18 cellular contexts compared by ENCODE assay signal in the genomic region with DNA sequence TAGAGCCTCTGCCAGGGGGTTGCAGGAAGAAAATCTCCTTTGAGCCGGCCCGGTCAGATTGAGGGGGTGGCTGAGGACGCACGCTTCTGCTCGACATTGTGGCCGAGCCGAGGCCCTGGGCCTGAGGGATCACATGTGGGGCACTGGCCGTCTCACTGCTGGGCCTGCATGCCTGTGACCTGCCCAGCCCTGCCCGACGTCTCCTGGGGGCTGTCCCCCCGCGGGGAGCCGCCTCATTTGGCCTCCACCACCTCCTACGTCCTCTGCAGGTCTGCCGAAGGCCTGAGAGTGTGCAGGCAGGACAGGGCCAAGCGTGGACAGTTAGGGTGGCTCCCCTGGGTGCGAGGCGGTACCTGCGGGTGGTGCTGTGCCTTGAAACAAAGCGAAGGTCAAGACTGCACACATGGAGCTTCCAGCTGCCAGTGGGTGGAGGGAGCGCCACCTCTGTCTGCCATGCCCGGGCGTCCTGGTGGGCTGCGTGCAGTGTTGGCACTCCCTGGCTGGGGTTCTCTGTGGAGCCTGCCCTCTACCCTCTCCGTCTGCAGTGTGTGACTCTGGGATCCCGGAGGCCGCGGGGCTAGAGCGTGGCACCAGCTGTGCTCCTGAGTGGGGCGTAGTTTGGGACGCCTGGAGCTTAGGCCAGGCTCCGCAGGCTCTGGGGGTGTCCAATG. TPM values are rescaled to one million over a fixed set of nuclear protein-coding genes. Genes with fewer than 3 reads are reported as not detected.
DNase-seq lines count a peak whose midpoint lies in the region; ATAC-seq and TF ChIP-seq lines count a peak whose summit lies in the region.
"Had no signal": no experiment of that assay in that cellular context is flagged by ENCODE, and none has a peak within 500 bp of the region (broad histone marks: within the 10 kb centered on the region; RNA-seq: fewer than 3 reads in every experiment).

No MANE protein-coding gene starts in this region.

- peak overlapping the region; percentile 79 to 96 (median 87) for H3K9ac ChIP-seq in skeletal muscle tissue (ENCODE audit: low read depth in 1 of 3, low read length in 3 of 3)
- H3K9ac ChIP-seq: BLaER1 treated with 17β-estradiol and CSF1 and Interleukin-3, amounts not matched to agents 10 nM and 100 nM had no signal

- H3K4me1 ChIP-seq in heart right ventricle (peaks cover 0 to 17% (median 6%) of the 10 kb centered on the region in 9 donors), skeletal muscle tissue (ENCODE audit: control insufficient read depth in 3 of 3, insufficient read depth in 3 of 3, low read length in 3 of 3) (peaks cover 31 to 77% (median 61%) of the 10 kb centered on the region in 3 donors)
- H3K4me1 ChIP-seq: BLaER1 treated with 17β-estradiol and CSF1 and Interleukin-3, amounts not matched to agents 10 nM and 100 nM had no signal

- H3K9me3 ChIP-seq in heart right ventricle (peaks cover 0 to 5% (median 0%) of the 10 kb centered on the region in 11 donors), skeletal muscle tissue (ENCODE audit: control insufficient read depth in 3 of 3, low read length in 3 of 3) (no peaks in the 10 kb centered on the region)
- H3K9me3 ChIP-seq: SJCRH30 had no signal

- H3K27me3 Mint-ChIP-seq in WTC11 (ENCODE audit: low read depth) (no peaks in the 10 kb centered on the region), nephron progenitor cell (ENCODE audit: low read depth, poor library complexity) (no peaks in the 10 kb centered on the region), osteocyte (ENCODE audit: unreplicated experiment) (no peaks in the 10 kb centered on the region)
- no peaks in the 10 kb centered on the region for H3K27me3 Mint-ChIP-seq in effector memory CD8-positive, alpha-beta T cell

- H3K4me3 ChIP-seq in heart right ventricle (no peak overlapping the region), skeletal muscle tissue (ENCODE audit: low read length in 3 of 3) (peak overlapping the region; percentile 60 to 78 (median 70))
- H3K4me3 ChIP-seq: BLaER1 treated with 17β-estradiol and CSF1 and Interleukin-3, amounts not matched to agents 10 nM and 100 nM; GM12878; SJCRH30 had no signal

- POLR2A ChIA-PET in WTC11 (lab: Charles Lee), result interaction anchor here (0.5 kb wide), 1 partner anchor 17 kb away, joined by 7 read pairs; no protein-coding TSS in a partner anchor

- H3K36me3 Mint-ChIP-seq in WTC11 (peaks cover 19% of the 10 kb centered on the region), nephron progenitor cell (ENCODE audit: low read depth) (peaks cover 55% of the 10 kb centered on the region), osteocyte (ENCODE audit: unreplicated experiment) (peaks cover 16% of the 10 kb centered on the region)
- peaks cover 9% of the 10 kb centered on the region for H3K36me3 Mint-ChIP-seq in effector memory CD8-positive, alpha-beta T cell (ENCODE audit: insufficient read depth)

- no peak for DNase-seq in WTC11 (ENCODE audit: low spot score)
- peak in 1 of 2 donors; percentile 27 for DNase-seq in heart right ventricle
- DNase-seq in nephron progenitor cell, result no peak
- DNase-seq in osteocyte (ENCODE audit: extremely low spot score, unreplicated experiment), result no peak
- no peak for DNase-seq in effector memory CD8-positive, alpha-beta T cell
- no peak for DNase-seq in RKO (ENCODE audit: low spot score)
- DNase-seq: Calu3; CD8-positive, alpha-beta T cell; DMS53; EL; NCI-H187; NCI-H226; NCI-H524 treated with DMSO at 0.1 percent for 48 hours; PC-3 had no signal

- H3K9me3 Mint-ChIP-seq in WTC11 (peaks cover 5% of the 10 kb centered on the region), nephron progenitor cell (peaks cover 28% of the 10 kb centered on the region), osteocyte (ENCODE audit: unreplicated experiment) (peaks cover 10% of the 10 kb centered on the region)
- H3K9me3 Mint-ChIP-seq in effector memory CD8-positive, alpha-beta T cell, result no peaks in the 10 kb centered on the region
- H3K9me3 Mint-ChIP-seq: CD8-positive, alpha-beta T cell had no signal

- H3K4me1 Mint-ChIP-seq in WTC11 (peaks cover 12% of the 10 kb centered on the region), nephron progenitor cell (peaks cover 4% of the 10 kb centered on the region), osteocyte (ENCODE audit: unreplicated experiment) (peaks cover 5% of the 10 kb centered on the region)
- H3K4me1 Mint-ChIP-seq in effector memory CD8-positive, alpha-beta T cell (ENCODE audit: low read depth in 2 of 2), result peaks cover 8 to 9% of the 10 kb centered on the region in 2 donors

- intact Hi-C loops in heart right ventricle (cut with DNase I), result no loop called here

- peak overlapping the region; percentile 8 to 67 (median 54) for H3K27ac ChIP-seq in heart right ventricle
- peak overlapping the region; percentile 96 for H3K27ac ChIP-seq in skeletal muscle tissue (ENCODE audit: low read depth, low read length)
- H3K27ac ChIP-seq: BLaER1 treated with 17β-estradiol and CSF1 and Interleukin-3, amounts not matched to agents 10 nM and 100 nM; SJCRH30 had no signal

- WGBS in heart right ventricle, 2 donors, result 91 to 92% methylated on average over 32 of the region's 32 CpGs

- H3K27me3 ChIP-seq in heart right ventricle, result no peaks in the 10 kb centered on the region
- no peaks in the 10 kb centered on the region for H3K27me3 ChIP-seq in skeletal muscle tissue (ENCODE audit: control insufficient read depth in 3 of 3, insufficient read depth in 3 of 3, low read length in 3 of 3)
- H3K27me3 ChIP-seq: BLaER1 treated with 17β-estradiol and CSF1 and Interleukin-3, amounts not matched to agents 10 nM and 100 nM; SJCRH30 had no signal

- H3K27ac Mint-ChIP-seq in WTC11, result peak overlapping the region; percentile 11; the same call in 1 of the 2 replicates
- peak overlapping the region; percentile 43 for H3K27ac Mint-ChIP-seq in nephron progenitor cell
- no peak overlapping the region for H3K27ac Mint-ChIP-seq in osteocyte (ENCODE audit: unreplicated experiment)
- H3K27ac Mint-ChIP-seq in effector memory CD8-positive, alpha-beta T cell, result no peak overlapping the region
- H3K27ac Mint-ChIP-seq: CD8-positive, alpha-beta T cell had no signal

- no peak for ATAC-seq in WTC11
- peak; percentile 41 to 78 (median 58) for ATAC-seq in heart right ventricle
- ATAC-seq in effector memory CD8-positive, alpha-beta T cell (replicated peaks), result no peak
- ATAC-seq: CD8-positive, alpha-beta T cell; GM12878; PC-3 had no signal

- H3K4me3 Mint-ChIP-seq in WTC11 (no peak overlapping the region), nephron progenitor cell (no peak overlapping the region), osteocyte (ENCODE audit: unreplicated experiment) (no peak overlapping the region)
- H3K4me3 Mint-ChIP-seq in effector memory CD8-positive, alpha-beta T cell, result no peak overlapping the region
- H3K4me3 Mint-ChIP-seq: CD8-positive, alpha-beta T cell had no signal

- TF ChIP-seq CTCF in WTC11 (IDR thresholded peaks at IDR 0.05) (no peak), heart right ventricle (IDR thresholded peaks at IDR 0.05) (no peak), nephron progenitor cell (IDR thresholded peaks at IDR 0.05) (no peak), osteocyte (IDR thresholded peaks at IDR 0.05) (no peak)

- CTCF ChIA-PET in WTC11 (lab: Charles Lee), result interaction anchor here (1.0 kb wide), 1 partner anchor 151 kb away, joined by 3 read pairs; no protein-coding TSS in a partner anchor

- H3K36me3 ChIP-seq in heart right ventricle (peaks cover 0 to 50% (median 0%) of the 10 kb centered on the region in 9 donors), skeletal muscle tissue (ENCODE audit: control insufficient read depth in 3 of 3, insufficient read depth in 3 of 3, low read length in 3 of 3) (peaks cover 15 to 19% (median 16%) of the 10 kb centered on the region in 3 donors)

TF ChIP-seq in WTC11, 78 proteins besides CTCF, POLR2A, EP300 and RAD21:
- TF ChIP-seq MXD4 (CRISPR knock-in tag; IDR thresholded peaks at IDR 0.05; ENCODE audit: borderline replicate concordance) (no peak), ZNF423 (CRISPR knock-in tag; IDR thresholded peaks at IDR 0.05) (no peak), NR1H2 (CRISPR knock-in tag; IDR thresholded peaks at IDR 0.05) (no peak), ZNF263 (CRISPR knock-in tag; IDR thresholded peaks at IDR 0.05; ENCODE audit: low read depth) (no peak), NFATC4 (CRISPR knock-in tag; IDR thresholded peaks at IDR 0.05) (no peak), NR2C2 (CRISPR knock-in tag; IDR thresholded peaks at IDR 0.05) (no peak), SMAD3 (CRISPR knock-in tag; IDR thresholded peaks at IDR 0.05; ENCODE audit: borderline replicate concordance) (no peak), SOX15 (CRISPR knock-in tag; IDR thresholded peaks at IDR 0.05) (no peak)
- TF ChIP-seq, protein P1, sequence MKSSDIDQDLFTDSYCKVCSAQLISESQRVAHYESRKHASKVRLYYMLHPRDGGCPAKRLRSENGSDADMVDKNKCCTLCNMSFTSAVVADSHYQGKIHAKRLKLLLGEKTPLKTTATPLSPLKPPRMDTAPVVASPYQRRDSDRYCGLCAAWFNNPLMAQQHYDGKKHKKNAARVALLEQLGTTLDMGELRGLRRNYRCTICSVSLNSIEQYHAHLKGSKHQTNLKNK (CRISPR knock-in tag; IDR thresholded peaks at IDR 0.05), result no peak

RNA-seq across cellular contexts. Expression of a gene that starts 51.7 kb away (rescaled TPM):
- 40.6 to 46.4 TPM (median 41.0 TPM) in 3 replicates for total RNA-seq in WTC11 (2021)
- 10 to 100 TPM; 17.5 to 58.6 (median 29.7) TPM for total RNA-seq in heart right ventricle
- 10 to 100 TPM; 23.0 to 25.4 TPM for polyA plus RNA-seq in heart right ventricle
- total RNA-seq in skeletal muscle tissue, result 42.8 TPM
- total RNA-seq in osteocyte, result 38.9 and 42.5 TPM in 2 replicates

RNA-seq across cellular contexts. Expression of a gene that starts 52.0 kb away (rescaled TPM):
- 31.5 to 35.1 TPM (median 32.7 TPM) in 3 replicates for total RNA-seq in WTC11 (2021)
- total RNA-seq in heart right ventricle, result 1 to 10 TPM in 8 of 10 donors, under 1 TPM in 2; 0.98 to 2.0 (median 1.3) TPM
- polyA plus RNA-seq in heart right ventricle, result 1 to 10 TPM in 1 of 2 donors, under 1 TPM in 1; 0.51 to 2.9 TPM
- 3.1 TPM for total RNA-seq in skeletal muscle tissue
- 6.9 and 9.1 TPM in 2 replicates for total RNA-seq in osteocyte

Comparison
In these comparisons a context has a peak if more than half of its experiments do, and no peak if none do; other contexts are left out.
1. ATAC-seq: peak in heart right ventricle (8 of 8); none in WTC11 (single experiment) and effector memory CD8-positive, alpha-beta T cell (single experiment).
2. H3K27ac Mint-ChIP-seq: peak in WTC11 (single experiment) and nephron progenitor cell (single experiment); none in osteocyte (single experiment) and effector memory CD8-positive, alpha-beta T cell (0 of 2).
3. H3K4me3 ChIP-seq: peak in skeletal muscle tissue (3 of 3); none in heart right ventricle (0 of 10).